1 cellular context compared by ENCODE assay signal in genomic region chr14:73462078-73462715, GRCh38.
TF ChIP-seq lines count a peak whose summit lies in the region.

No MANE protein-coding gene starts in this region.

TF ChIP-seq in HepG2, 621 proteins besides CTCF, POLR2A, EP300 and RAD21 (continued from another document and continues in another):
- TF ChIP-seq HBP1 (CRISPR knock-in tag; IDR thresholded peaks at IDR 0.05; ENCODE audit: low read depth): peak; percentile 78; the same call in 1 of the 2 replicates
- no peak for TF ChIP-seq ZNF260 (CRISPR knock-in tag; IDR thresholded peaks at IDR 0.05; ENCODE audit: borderline replicate concordance, low read depth)
- TF ChIP-seq ZBED4 (CRISPR knock-in tag; IDR thresholded peaks at IDR 0.05; ENCODE audit: borderline replicate concordance): 0 out of 2 replicates have a peak, but pooled peaks have one; percentile 13
- TF ChIP-seq RFXANK (CRISPR knock-in tag; IDR thresholded peaks at IDR 0.05): no peak
- TF ChIP-seq ZNF326 (CRISPR knock-in tag; IDR thresholded peaks at IDR 0.05; ENCODE audit: borderline replicate concordance): no peak
- TF ChIP-seq ZNF414 (CRISPR knock-in tag; IDR thresholded peaks at IDR 0.05): 0 out of 2 replicates have a peak, but pooled peaks have one; percentile 76
- TF ChIP-seq ZNF644 (CRISPR knock-in tag; IDR thresholded peaks at IDR 0.05; ENCODE audit: low read depth): peak; percentile 84
- TF ChIP-seq MTF1 (CRISPR knock-in tag; IDR thresholded peaks at IDR 0.05): 0 out of 2 replicates have a peak, but pooled peaks have one; percentile 10
- no peak for TF ChIP-seq ZNF251 (CRISPR knock-in tag; IDR thresholded peaks at IDR 0.05)
- no peak for TF ChIP-seq MTF2 (CRISPR knock-in tag; IDR thresholded peaks at IDR 0.05; ENCODE audit: borderline replicate concordance)
- TF ChIP-seq MEF2D (CRISPR knock-in tag; IDR thresholded peaks at IDR 0.05): peak; percentile 81
- TF ChIP-seq RXRA (CRISPR knock-in tag; IDR thresholded peaks at IDR 0.05): peak; percentile 60
- peak; percentile 82; the same call in 1 of the 2 replicates for TF ChIP-seq DNMT3B (CRISPR knock-in tag; conservative IDR thresholded peaks at IDR 0.05)
- no peak; the same call in 1 of the 2 replicates for TF ChIP-seq KLF15 (CRISPR knock-in tag; IDR thresholded peaks at IDR 0.05; ENCODE audit: borderline replicate concordance)
- TF ChIP-seq TBX3 (IDR thresholded peaks at IDR 0.05; ENCODE audit: borderline replicate concordance): no peak
- no peak for TF ChIP-seq HNRNPLL (IDR thresholded peaks at IDR 0.05; ENCODE audit: low read depth, low read length, poor library complexity, severe bottlenecking)
- no peak for TF ChIP-seq ZNF576 (CRISPR knock-in tag; IDR thresholded peaks at IDR 0.05)
- TF ChIP-seq PHF8 (CRISPR knock-in tag; IDR thresholded peaks at IDR 0.05): peak; percentile 69; the same call in 1 of the 2 replicates
- peak; percentile 69; the same call in 1 of the 2 replicates for TF ChIP-seq ZNF770 (CRISPR knock-in tag; IDR thresholded peaks at IDR 0.05)
- TF ChIP-seq IRF2 (CRISPR knock-in tag; IDR thresholded peaks at IDR 0.05): peak; percentile 67; the same call in 1 of the 2 replicates
- TF ChIP-seq FOXC1 (CRISPR knock-in tag; IDR thresholded peaks at IDR 0.05; ENCODE audit: borderline replicate concordance): no peak
- no peak for TF ChIP-seq TIGD3 (CRISPR knock-in tag; IDR thresholded peaks at IDR 0.05; ENCODE audit: borderline replicate concordance)
- TF ChIP-seq NCOA1 (CRISPR knock-in tag; IDR thresholded peaks at IDR 0.05): 0 out of 2 replicates have a peak, but pooled peaks have one; percentile 60
- peak; percentile 72; the same call in 1 of the 2 replicates for TF ChIP-seq HNRNPL (IDR thresholded peaks at IDR 0.05; ENCODE audit: low read depth, low read length)
- TF ChIP-seq TEF (CRISPR knock-in tag; IDR thresholded peaks at IDR 0.05): peak; percentile 94; the same call in 1 of the 2 replicates
- peak; percentile 71 for TF ChIP-seq IKZF5 (CRISPR knock-in tag; IDR thresholded peaks at IDR 0.05)
- TF ChIP-seq ZNF639 (CRISPR knock-in tag; conservative IDR thresholded peaks at IDR 0.05): no peak
- no peak; the same call in 1 of the 2 replicates for TF ChIP-seq FOXO1 (CRISPR knock-in tag; IDR thresholded peaks at IDR 0.05)
- no peak for TF ChIP-seq BCLAF1 (IDR thresholded peaks at IDR 0.05)
- TF ChIP-seq ZSCAN21 (CRISPR knock-in tag; IDR thresholded peaks at IDR 0.05; ENCODE audit: borderline replicate concordance): no peak; the same call in 1 of the 2 replicates
- peak; percentile 96 for TF ChIP-seq ZNF605 (CRISPR knock-in tag; IDR thresholded peaks at IDR 0.05)
- no peak for TF ChIP-seq LRRFIP1 (CRISPR knock-in tag; conservative IDR thresholded peaks at IDR 0.05)
- TF ChIP-seq TCF7L2 (IDR thresholded peaks at IDR 0.05; ENCODE audit: low read depth, low read length): no peak
- TF ChIP-seq SNAI1 (CRISPR knock-in tag; IDR thresholded peaks at IDR 0.05; ENCODE audit: borderline replicate concordance): no peak
- TF ChIP-seq GTF3A (CRISPR knock-in tag; conservative IDR thresholded peaks at IDR 0.05): peak; percentile 85; the same call in 1 of the 2 replicates
- no peak for TF ChIP-seq ZNF138 (CRISPR knock-in tag; IDR thresholded peaks at IDR 0.05; ENCODE audit: low read depth)
- TF ChIP-seq POLR2AphosphoS5 (IDR thresholded peaks at IDR 0.05; ENCODE audit: low read depth, low read length): peak; percentile 96
- peak; percentile 78 for TF ChIP-seq KAT8 (CRISPR knock-in tag; IDR thresholded peaks at IDR 0.05)
- no peak for TF ChIP-seq ZNF17 (CRISPR knock-in tag; IDR thresholded peaks at IDR 0.05)
- TF ChIP-seq TGIF2 (CRISPR knock-in tag; IDR thresholded peaks at IDR 0.05): 0 out of 2 replicates have a peak, but pooled peaks have one; percentile 69
- no peak for TF ChIP-seq ZFP90 (CRISPR knock-in tag; IDR thresholded peaks at IDR 0.05; ENCODE audit: borderline replicate concordance)
- peak; percentile 98 for TF ChIP-seq HNF4A (CRISPR knock-in tag; IDR thresholded peaks at IDR 0.05)
- no peak for TF ChIP-seq ZNF782 (CRISPR knock-in tag; IDR thresholded peaks at IDR 0.05; ENCODE audit: borderline replicate concordance)
